ENCODE assay signal across 11 cellular contexts in genomic region chr4:98838977-98839618, GRCh38.
A peak's percentile ranks its signal among the peaks of the same experiment; 100 is the strongest.
DNase-seq lines count a peak whose midpoint lies in the region; ATAC-seq and TF ChIP-seq lines count a peak whose summit lies in the region.
"Had no signal": no experiment of that assay in that cellular context is flagged by ENCODE, and none has a peak within 500 bp of the region (broad histone marks: within the 10 kb centered on the region; RNA-seq: fewer than 3 reads in every experiment).

No MANE protein-coding gene starts in this region.

- no peak overlapping the region for H3K27ac ChIP-seq in esophagus muscularis mucosa (replicated peaks in 1 of 4)

- peak overlapping the region; percentile 70 for H3K27ac Mint-ChIP-seq in nephron progenitor cell
- no peak overlapping the region for H3K27ac Mint-ChIP-seq in stimulated activated naive B cell treated with anti-CD40 and anti-IgM and Interleukin-4, amounts not matched to agents 10 μg/mL and 1 μg/mL and 100 μg/mL, for 72 hours
- H3K27ac Mint-ChIP-seq: dendritic cell treated with granulocyte-macrophage colony-stimulating factor and Interleukin-4, amounts not matched to agents 40 ng/mL and 50 ng/mL, for 4 days had no signal

- peaks cover 6% of the 10 kb centered on the region for H3K4me1 Mint-ChIP-seq in nephron progenitor cell
- no peaks in the 10 kb centered on the region for H3K4me1 Mint-ChIP-seq in activated T-cell treated with anti-CD3 and anti-CD28 coated beads, Interleukin-2, amount 50 U/mL, for 4 hours (ENCODE audit: low read depth)
- peaks cover 4% of the 10 kb centered on the region in 2 donors for H3K4me1 Mint-ChIP-seq in stimulated activated naive B cell treated with anti-CD40 and anti-IgM and Interleukin-4, amounts not matched to agents 10 μg/mL and 1 μg/mL and 100 μg/mL, for 72 hours

- no peaks in the 10 kb centered on the region for H3K36me3 ChIP-seq in esophagus muscularis mucosa

- 47% methylated on average over 5 of the region's 5 CpGs for WGBS in esophagus muscularis mucosa

- ATAC-seq in activated T-cell treated with anti-CD3 and anti-CD28 coated beads, Interleukin-2, amount 50 U/mL, for 4 hours, result no peak
- no peak for ATAC-seq in stimulated activated naive B cell treated with anti-CD40 and anti-IgM and Interleukin-4, amounts not matched to agents 10 μg/mL and 1 μg/mL and 100 μg/mL, for 72 hours (replicated peaks)
- ATAC-seq: stimulated activated naive CD8-positive, alpha-beta T cell treated with anti-CD3 and anti-CD28 coated beads, Interleukin-15, Interleukin-2, amounts not matched to agents 100 U/mL and 50 U/mL, for 24 hours had no signal

- H3K9me3 Mint-ChIP-seq in nephron progenitor cell, result peaks cover 38% of the 10 kb centered on the region
- no peaks in the 10 kb centered on the region for H3K9me3 Mint-ChIP-seq in activated T-cell treated with anti-CD3 and anti-CD28 coated beads, Interleukin-2, amount 50 U/mL, for 4 hours
- peaks cover 7 to 12% of the 10 kb centered on the region in 2 donors for H3K9me3 Mint-ChIP-seq in stimulated activated naive B cell treated with anti-CD40 and anti-IgM and Interleukin-4, amounts not matched to agents 10 μg/mL and 1 μg/mL and 100 μg/mL, for 72 hours

- intact Hi-C loops in esophagus muscularis mucosa (cut with DNase I), result no loop called here

- H3K27me3 Mint-ChIP-seq in nephron progenitor cell (ENCODE audit: low read depth, poor library complexity), result no peaks in the 10 kb centered on the region
- H3K27me3 Mint-ChIP-seq in activated T-cell treated with anti-CD3 and anti-CD28 coated beads, Interleukin-2, amount 50 U/mL, for 4 hours (ENCODE audit: low read depth), result no peaks in the 10 kb centered on the region
- H3K27me3 Mint-ChIP-seq in stimulated activated naive B cell treated with anti-CD40 and anti-IgM and Interleukin-4, amounts not matched to agents 10 μg/mL and 1 μg/mL and 100 μg/mL, for 72 hours, result no peaks in the 10 kb centered on the region
- H3K27me3 Mint-ChIP-seq: dendritic cell treated with granulocyte-macrophage colony-stimulating factor and Interleukin-4, amounts not matched to agents 40 ng/mL and 50 ng/mL, for 4 days had no signal

- no peak for TF ChIP-seq POLR2A in esophagus muscularis mucosa (IDR thresholded peaks at IDR 0.05; ENCODE audit: low read depth)

- H3K36me3 Mint-ChIP-seq in nephron progenitor cell (ENCODE audit: low read depth), result peaks cover 15% of the 10 kb centered on the region
- H3K36me3 Mint-ChIP-seq in activated T-cell treated with anti-CD3 and anti-CD28 coated beads, Interleukin-2, amount 50 U/mL, for 4 hours (ENCODE audit: insufficient read depth), result no peaks in the 10 kb centered on the region
- peaks cover 3 to 19% of the 10 kb centered on the region in 2 donors for H3K36me3 Mint-ChIP-seq in stimulated activated naive B cell treated with anti-CD40 and anti-IgM and Interleukin-4, amounts not matched to agents 10 μg/mL and 1 μg/mL and 100 μg/mL, for 72 hours

- no peak overlapping the region for H3K4me3 ChIP-seq in esophagus muscularis mucosa

- no peaks in the 10 kb centered on the region for H3K4me1 ChIP-seq in esophagus muscularis mucosa

- no peaks in the 10 kb centered on the region for H3K9me3 ChIP-seq in esophagus muscularis mucosa

- DNase-seq in GM03348 (ENCODE audit: low spot score) (peak; percentile 12), NCI-H69 (lab: John Stamatoyannopoulos, UW) (peak; percentile 21), esophagus muscularis mucosa (ENCODE audit: extremely low spot score) (peak; percentile 29), nephron progenitor cell (peak; percentile 2), amniotic stem cell (lab: John Stamatoyannopoulos, UW) (no peak)
- DNase-seq in activated T-cell treated with anti-CD3 and anti-CD28 coated beads, Interleukin-2, amount 50 U/mL, for 4 hours, result no peak
- no peak for DNase-seq in activated CD4-positive, alpha-beta T cell treated with anti-CD3 and anti-CD28 coated beads, Interleukin-2, amount 50 U/mL, for 48 hours
- no peak for DNase-seq in stimulated activated naive B cell treated with anti-CD40 and anti-IgM and Interleukin-4, amounts not matched to agents 10 μg/mL and 1 μg/mL and 100 μg/mL, for 72 hours
- DNase-seq: Karpas-422; stimulated activated naive CD8-positive, alpha-beta T cell treated with anti-CD3 and anti-CD28 coated beads, Interleukin-15, Interleukin-2, amounts not matched to agents 100 U/mL and 50 U/mL, for 24 hours had no signal

- no peaks in the 10 kb centered on the region for H3K27me3 ChIP-seq in esophagus muscularis mucosa

- no peak for TF ChIP-seq CTCF in esophagus muscularis mucosa (IDR thresholded peaks at IDR 0.05)
- TF ChIP-seq CTCF in nephron progenitor cell (IDR thresholded peaks at IDR 0.05), result no peak

- no peak overlapping the region for H3K4me3 Mint-ChIP-seq in nephron progenitor cell
- no peak overlapping the region for H3K4me3 Mint-ChIP-seq in activated T-cell treated with anti-CD3 and anti-CD28 coated beads, Interleukin-2, amount 50 U/mL, for 4 hours
- H3K4me3 Mint-ChIP-seq in stimulated activated naive B cell treated with anti-CD40 and anti-IgM and Interleukin-4, amounts not matched to agents 10 μg/mL and 1 μg/mL and 100 μg/mL, for 72 hours, result no peak overlapping the region
- H3K4me3 Mint-ChIP-seq: dendritic cell treated with granulocyte-macrophage colony-stimulating factor and Interleukin-4, amounts not matched to agents 40 ng/mL and 50 ng/mL, for 4 days had no signal

- no peak for TF ChIP-seq EP300 in esophagus muscularis mucosa (IDR thresholded peaks at IDR 0.05)

Comparison
In these comparisons a context has a peak if more than half of its experiments do, and no peak if none do; other contexts are left out.
1. DNase-seq: peak in GM03348 (single experiment), NCI-H69 (single experiment), esophagus muscularis mucosa (single experiment) and nephron progenitor cell (single experiment); none in activated T-cell treated with anti-CD3 and anti-CD28 coated beads, Interleukin-2, amount 50 U/mL, for 4 hours (single experiment), activated CD4-positive, alpha-beta T cell treated with anti-CD3 and anti-CD28 coated beads, Interleukin-2, amount 50 U/mL, for 48 hours (0 of 2), amniotic stem cell (single experiment) and stimulated activated naive B cell treated with anti-CD40 and anti-IgM and Interleukin-4, amounts not matched to agents 10 μg/mL and 1 μg/mL and 100 μg/mL, for 72 hours (single experiment).